Comparison of ENCODE assay signal across 25 cellular contexts in genomic region chr2:123434681-123435080, GRCh38.
"Had no signal": no experiment of that assay in that cellular context is flagged by ENCODE, and none has a peak within 500 bp of the region (broad histone marks: within the 10 kb centered on the region; RNA-seq: fewer than 3 reads in every experiment).

No MANE protein-coding gene starts in this region.

- FAIRE-seq: bronchial epithelial cell, TTC549 had no signal

- DNase-seq: activated B cell treated with CpG ODN at 0.5 μM for 24 hours; activated CD4-positive, alpha-beta memory T cell treated with anti-CD3 and anti-CD28 coated beads for 36 hours; activated CD4-positive, alpha-beta T cell treated with anti-CD3 and anti-CD28 coated beads for 4 hours; activated CD4-positive, alpha-beta T cell treated with anti-CD3 and anti-CD28 coated beads, Interleukin-2, amount 10 ng/mL, durations not matched to agents 24 days and 14 days; activated CD4-positive, alpha-beta T cell treated with anti-CD3 and anti-CD28 coated beads, Interleukin-2, amount 50 U/mL, for 1 hour; activated CD4-positive, alpha-beta T cell treated with anti-CD3 and anti-CD28 coated beads, Interleukin-2, amount 50 U/mL, for 4 hours; activated CD4-positive, CD25-positive, alpha-beta regulatory T cell treated with anti-CD3 and anti-CD28 coated beads, Interleukin-2, amount 50 U/mL, for 72 hours; activated CD8-positive, alpha-beta memory T cell treated with anti-CD3 and anti-CD28 coated beads, Interleukin-2, amount 50 U/mL, for 4 hours; activated CD8-positive, alpha-beta T cell treated with anti-CD3 and anti-CD28 coated beads for 36 hours; activated effector memory CD4-positive, alpha-beta T cell treated with Interleukin-2 at 50 U/mL for 16 hours; activated gamma-delta T cell; activated naive CD4-positive, alpha-beta T cell treated with anti-CD3 and anti-CD28 coated beads, Interleukin-2, amount 10 ng/mL, durations not matched to agents 7 days and 5 days; activated naive CD4-positive, alpha-beta T cell treated with Interleukin-2 at 50 U/mL for 16 hours; activated naive CD8-positive, alpha-beta T cell treated with anti-CD3 and anti-CD28 coated beads, Interleukin-2, amount 10 ng/mL, durations not matched to agents 7 days and 5 days; activated naive CD8-positive, alpha-beta T cell treated with anti-CD3 and anti-CD28 coated beads, Interleukin-2, amount 50 U/mL, for 24 hours; activated T-cell treated with anti-CD3 and anti-CD28 coated beads for 4 hours; activated T-cell treated with anti-CD3 and anti-CD28 coated beads, Interleukin-2, amount 50 U/mL, for 1 hour; activated T-cell treated with anti-CD3 and anti-CD28 coated beads, Interleukin-2, amount 50 U/mL, for 48 hours; amygdala; anterior cingulate cortex; T-helper 1 cell; T-helper 2 cell; T-helper 9 cell had no signal
